Comparison of ENCODE assay signal across 8 cellular contexts in genomic region chr6:28105286-28105685, GRCh38. TPM values are rescaled to one million over a fixed set of nuclear protein-coding genes. Genes with fewer than 3 reads are reported as not detected.
DNase-seq lines count a peak whose midpoint lies in the region; ATAC-seq and TF ChIP-seq lines count a peak whose summit lies in the region.

No MANE protein-coding gene starts in this region.

- H3K4me2 ChIP-seq in HCT116 (ENCODE audit: low read length), result peak overlapping the region; percentile 58

- H3K9me3 ChIP-seq in HCT116 (ENCODE audit: control insufficient read depth in 1 of 2, insufficient read depth in 1 of 2, low read depth in 1 of 2, low read length in 2 of 2) (no peaks in the 10 kb centered on the region), endocrine pancreas (ENCODE audit: control insufficient read depth, low read length) (no peaks in the 10 kb centered on the region)
- H3K9me3 ChIP-seq in naive thymus-derived CD4-positive, alpha-beta T cell (ENCODE audit: control insufficient read depth in 2 of 3, low read length in 3 of 3), result no peaks in the 10 kb centered on the region

- ATAC-seq in HCT116, result peak; percentile 39
- ATAC-seq in naive thymus-derived CD4-positive, alpha-beta T cell, result no peak
- no peak for ATAC-seq in GM18858 (IDR thresholded peaks at IDR 0.05; ENCODE audit: unreplicated experiment)
- ATAC-seq in GM21529 (IDR thresholded peaks at IDR 0.05; ENCODE audit: unreplicated experiment), result no peak

- peaks cover 0 to 16% (median 0%) of the 10 kb centered on the region in 11 donors for H3K9me3 Mint-ChIP-seq in naive thymus-derived CD4-positive, alpha-beta T cell

- intact Hi-C loops in HCT116 (cut with micrococcal nuclease), result no loop called here
- intact Hi-C loops in naive thymus-derived CD4-positive, alpha-beta T cell (cut with micrococcal nuclease), result loop anchor here in 1 of 2 donors (10.0 kb wide), 1 partner anchor 200 kb away; no protein-coding TSS in a partner anchor

- no peak overlapping the region for H2AFZ ChIP-seq in HCT116 (ENCODE audit: low read depth, low read length, poor library complexity, severe bottlenecking)

- peaks cover 6 to 19% (median 9%) of the 10 kb centered on the region in 7 donors for H3K4me1 Mint-ChIP-seq in naive thymus-derived CD4-positive, alpha-beta T cell

- peaks cover 0 to 22% (median 11%) of the 10 kb centered on the region in 5 donors for H3K27me3 Mint-ChIP-seq in naive thymus-derived CD4-positive, alpha-beta T cell

- no peaks in the 10 kb centered on the region for H3K36me3 ChIP-seq in HCT116 (ENCODE audit: control insufficient read depth in 1 of 2, insufficient read depth in 2 of 2, low read length in 2 of 2)
- H3K36me3 ChIP-seq in endocrine pancreas (ENCODE audit: control insufficient read depth, insufficient read depth, low read length), result no peaks in the 10 kb centered on the region
- no peaks in the 10 kb centered on the region for H3K36me3 ChIP-seq in naive thymus-derived CD4-positive, alpha-beta T cell (ENCODE audit: control insufficient read depth in 2 of 3, insufficient read depth in 3 of 3, low read length in 3 of 3)

- no peaks in the 10 kb centered on the region for H3K9me2 ChIP-seq in HCT116 (ENCODE audit: insufficient read depth)

- H3K36me3 Mint-ChIP-seq in naive thymus-derived CD4-positive, alpha-beta T cell, result peaks cover 0 to 3% (median 0%) of the 10 kb centered on the region in 5 donors

- H3K4me1 ChIP-seq in HCT116 (ENCODE audit: control insufficient read depth in 1 of 2, insufficient read depth in 2 of 2, low read length in 2 of 2), result peaks cover 0 to 5% of the 10 kb centered on the region in 2 experiments; a peak in 2 of 4 replicates
- no peaks in the 10 kb centered on the region for H3K4me1 ChIP-seq in endocrine pancreas (ENCODE audit: control insufficient read depth, insufficient read depth, low read length)
- peaks cover 0 to 7% of the 10 kb centered on the region in 2 donors for H3K4me1 ChIP-seq in naive thymus-derived CD4-positive, alpha-beta T cell (ENCODE audit: control insufficient read depth in 2 of 2, insufficient read depth in 2 of 2, low read length in 2 of 2)

- H3K27ac ChIP-seq in HCT116 (ENCODE audit: low read depth, low read length), result peak overlapping the region; percentile 76
- H3K27ac ChIP-seq in RWPE1, result peak overlapping the region; percentile 80
- H3K27ac ChIP-seq in naive thymus-derived CD4-positive, alpha-beta T cell (ENCODE audit: low read depth, low read length), result peak overlapping the region; percentile 76

- H3K4me3 Mint-ChIP-seq in naive thymus-derived CD4-positive, alpha-beta T cell, result peak overlapping the region; percentile 86 to 95 (median 92)

- H3K27ac Mint-ChIP-seq in naive thymus-derived CD4-positive, alpha-beta T cell, result peak overlapping the region; percentile 65 to 96 (median 88)

- no peak for TF ChIP-seq POLR2A in HCT116 (IDR thresholded peaks at IDR 0.05; ENCODE audit: borderline replicate concordance, extremely low read depth, insufficient read depth, insufficient read length)

- POLR2A ChIA-PET in HCT116 (lab: Charles Lee), result interaction anchor here (0.9 to 1.0 kb wide), 2 partner anchors 251 to 267 kb away, joined by 3 to 4 read pairs; a partner anchor contains a TSS
- POLR2A ChIA-PET in RWPE1 (lab: Yijun Ruan, JAX; ENCODE audit: low non-redundant PET), result interaction anchor here (0.5 to 0.9 kb wide), 3 partner anchors 9 to 114 kb away, joined by 3 to 7 read pairs (median 3); partner anchors contain the start of gene ZSCAN16
- POLR2A ChIA-PET in naive thymus-derived CD4-positive, alpha-beta T cell (lab: Charles Lee), result interaction anchor here (0.5 to 2.5 kb wide), 11 partner anchors 10 to 251 kb away, joined by 3 to 19 read pairs (median 4); partner anchors contain the start of genes ZKSCAN4, ZKSCAN8, ZSCAN16 and ZSCAN26

- peak overlapping the region; percentile 64 for H3K9ac ChIP-seq in HCT116 (ENCODE audit: low read length)
- peak overlapping the region; percentile 88 for H3K9ac ChIP-seq in endocrine pancreas (ENCODE audit: control insufficient read depth, insufficient read depth, low read length)

- H3K27me3 ChIP-seq in HCT116 (ENCODE audit: insufficient read depth, low read length), result no peaks in the 10 kb centered on the region
- H3K27me3 ChIP-seq in endocrine pancreas (ENCODE audit: control insufficient read depth, insufficient read depth, low read length), result no peaks in the 10 kb centered on the region
- H3K27me3 ChIP-seq in naive thymus-derived CD4-positive, alpha-beta T cell (ENCODE audit: control insufficient read depth in 2 of 2, insufficient read depth in 2 of 2, low read length in 2 of 2), result no peaks in the 10 kb centered on the region

- TF ChIP-seq CTCF in HCT116 (IDR thresholded peaks at IDR 0.05 in 2 of 3, conservative IDR thresholded peaks at IDR 0.05 in 1 of 3; ENCODE audit: borderline replicate concordance in 1 of 3, insufficient read depth in 1 of 3, low read depth in 2 of 3, low read length in 2 of 3), result no peak
- no peak for TF ChIP-seq CTCF in RWPE1 (conservative IDR thresholded peaks at IDR 0.05; ENCODE audit: low read depth)

- DNase-seq in DMS53 treated with DMSO at 0.1 percent for 48 hours (lab: John Stamatoyannopoulos, UW; ENCODE audit: unreplicated experiment) (peak; percentile 47), HCT116 (ENCODE audit: low read depth, low spot score) (no peak), RWPE1 (ENCODE audit: low spot score) (peak; percentile 13), DMS79 (lab: John Stamatoyannopoulos, UW) (no peak)
- no peak for DNase-seq in naive thymus-derived CD4-positive, alpha-beta T cell

- TSS peak; percentile 88 for BruUV-seq in HCT116 (replicated peaks; lab: Mats Ljungman, UMichigan)

- no peaks in the 10 kb centered on the region for H4K20me1 ChIP-seq in HCT116 (ENCODE audit: insufficient read depth)

- H3K4me3 ChIP-seq in HCT116 (replicated peaks in 1 of 2; ENCODE audit: low read depth in 1 of 2, low read length in 2 of 2) (peak overlapping the region; percentile 49 to 56), endocrine pancreas (ENCODE audit: control insufficient read depth, insufficient read depth, low read length) (peak overlapping the region; percentile 79)
- H3K4me3 ChIP-seq in naive thymus-derived CD4-positive, alpha-beta T cell (ENCODE audit: low read length), result peak overlapping the region; percentile 79

- no peak; the same call in 1 of the 2 replicates for TF ChIP-seq RAD21 in HCT116 (IDR thresholded peaks at IDR 0.05; ENCODE audit: low read depth)

- RAD21 ChIA-PET in HCT116 (lab: Charles Lee; ENCODE audit: low non-redundant PET in 1 of 2, low total read pairs in 2 of 2, uncharacterized antibody in 2 of 2, unreplicated experiment in 2 of 2), result no interaction called here

- CTCF ChIA-PET in HCT116 (lab: Charles Lee), result interaction anchor here (1.0 kb wide), 1 partner anchor 36 kb away, joined by 3 read pairs; the partner anchor contains the start of gene ZKSCAN8
- CTCF ChIA-PET in RWPE1 (lab: Yijun Ruan, JAX), result interaction anchor here (0.6 to 0.7 kb wide), 3 partner anchors 33 to 1834 kb away, joined by 3 to 4 read pairs (median 4); a partner anchor contains a TSS
- CTCF ChIA-PET in naive thymus-derived CD4-positive, alpha-beta T cell (lab: Charles Lee), result interaction anchor here (0.6 to 1.2 kb wide), 8 partner anchors 8 to 251 kb away, joined by 3 to 7 read pairs (median 4); partner anchors contain the start of genes ZSCAN16 and ZSCAN26

- no peaks in the 10 kb centered on the region for H3K79me2 ChIP-seq in HCT116 (ENCODE audit: insufficient read depth, low read length)

TF ChIP-seq in HCT116, 20 proteins besides CTCF, POLR2A, EP300 and RAD21:
- TF ChIP-seq TCF7L2 (IDR thresholded peaks at IDR 0.05; ENCODE audit: borderline replicate concordance, extremely low read depth, insufficient read depth, insufficient read length) (peak; percentile 19), CBX3 (IDR thresholded peaks at IDR 0.05; ENCODE audit: low read depth) (no peak), SP1 (IDR thresholded peaks at IDR 0.05; ENCODE audit: low read depth) (no peak), ZFX (IDR thresholded peaks at IDR 0.05) (no peak), POLR2AphosphoS5 (IDR thresholded peaks at IDR 0.05; ENCODE audit: low read depth, low read length) (no peak)
TF ChIP-seq in HCT116: peak in this region for 1.

RNA-seq across cellular contexts. Expression of gene ZSCAN16, which starts 19.1 kb away (rescaled TPM):
- total RNA-seq in HCT116 (2021; ENCODE audit: unreplicated experiment), result 5.0 TPM
- 4.0 and 7.8 TPM in 2 replicates for polyA plus RNA-seq in HCT116 (2012)
- total RNA-seq in naive thymus-derived CD4-positive, alpha-beta T cell, result 10 to 100 TPM in 2 of 5 experiments, 1 to 10 TPM in 3; 6.4 to 13.9 (median 7.6) TPM
- polyA plus RNA-seq in naive thymus-derived CD4-positive, alpha-beta T cell, result 10 to 100 TPM; 13.6 to 15.7 TPM

RNA-seq across cellular contexts. Expression of gene ZNF165, which starts 24.9 kb away (rescaled TPM):
- total RNA-seq in HCT116 (2021; ENCODE audit: unreplicated experiment), result 11.2 TPM
- 7.7 and 11.3 TPM in 2 replicates for polyA plus RNA-seq in HCT116 (2012)
- 1 to 10 TPM in 2 of 5 experiments, under 1 TPM in 3; 0.41 to 6.5 (median 0.92) TPM for total RNA-seq in naive thymus-derived CD4-positive, alpha-beta T cell
- 1 to 10 TPM; 1.1 to 1.6 TPM for polyA plus RNA-seq in naive thymus-derived CD4-positive, alpha-beta T cell

RNA-seq across cellular contexts. Expression of gene ZKSCAN8, which starts 36.4 kb away (rescaled TPM):
- 20.7 TPM for total RNA-seq in HCT116 (2021; ENCODE audit: unreplicated experiment)
- polyA plus RNA-seq in HCT116 (2012), result 8.4 and 10.2 TPM in 2 replicates
- total RNA-seq in naive thymus-derived CD4-positive, alpha-beta T cell, result 10 to 100 TPM; 23.8 to 46.7 (median 25.7) TPM
- 1 to 10 TPM in 1 of 2 donors, under 1 TPM in 1; 0.52 to 3.3 TPM for polyA plus RNA-seq in naive thymus-derived CD4-positive, alpha-beta T cell

Comparison
In these comparisons a context has a peak if more than half of its experiments do, and no peak if none do; other contexts are left out.
1. DNase-seq: peak in DMS53 treated with DMSO at 0.1 percent for 48 hours (single experiment) and RWPE1 (single experiment); none in HCT116 (single experiment), naive thymus-derived CD4-positive, alpha-beta T cell (0 of 9) and DMS79 (single experiment).
2. Peak in every context shown above with its lines, with median percentiles within 50 percentile points of each other: H3K27ac ChIP-seq and H3K4me3 ChIP-seq.